22 cellular contexts compared by ENCODE assay signal in the genomic region with DNA sequence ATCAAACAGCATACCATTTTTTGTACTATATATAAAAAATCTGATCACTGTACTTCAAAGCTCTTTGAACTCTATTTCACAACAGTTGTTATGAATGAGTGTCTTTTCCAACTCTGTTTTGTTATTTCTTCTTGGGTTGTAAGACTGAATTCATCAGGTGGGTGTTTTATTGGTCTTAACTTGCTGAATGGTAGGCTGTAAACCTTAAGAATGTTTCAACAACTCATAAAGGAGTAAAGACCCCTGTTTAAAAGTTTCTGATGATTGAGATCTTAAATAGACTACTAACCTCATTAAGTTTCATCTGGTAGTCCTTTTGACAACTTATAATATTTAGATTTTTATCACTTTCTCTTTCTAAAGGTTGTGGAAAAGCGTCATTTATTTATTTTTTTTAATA. TPM values are rescaled to one million over a fixed set of nuclear protein-coding genes. Genes with fewer than 3 reads are reported as not detected.
A peak's percentile ranks its signal among the peaks of the same experiment; 100 is the strongest.
DNase-seq lines count a peak whose midpoint lies in the region; ATAC-seq, FAIRE-seq and TF ChIP-seq lines count a peak whose summit lies in the region.
"Had no signal": no experiment of that assay in that cellular context is flagged by ENCODE, and none has a peak within 500 bp of the region (broad histone marks: within the 10 kb centered on the region; RNA-seq: fewer than 3 reads in every experiment).

No MANE protein-coding gene starts in this region.

- H3K27ac ChIP-seq in A549: no peak overlapping the region
- no peak overlapping the region for H3K27ac ChIP-seq in HUES48 (ENCODE audit: low read depth, low read length)
- H3K27ac ChIP-seq: BLaER1 treated with 17β-estradiol and CSF1 and Interleukin-3, amounts not matched to agents 10 nM and 100 nM had no signal

- no peak for TF ChIP-seq POLR2A in A549 (IDR thresholded peaks at IDR 0.05; ENCODE audit: low read length)

- no peak overlapping the region for H3K27ac Mint-ChIP-seq in mesothelial cell of epicardium
- H3K27ac Mint-ChIP-seq: CD14-positive monocyte; CD4-positive, alpha-beta T cell; CD8-positive, alpha-beta memory T cell; GM23338 had no signal

- H3K27me3 Mint-ChIP-seq in mesothelial cell of epicardium (ENCODE audit: low read depth): no peaks in the 10 kb centered on the region
- H3K27me3 Mint-ChIP-seq: CD4-positive, alpha-beta T cell had no signal

- FAIRE-seq in A549 (lab: Jason Lieb, UNC): peak; percentile 91
- peak; percentile 51 for FAIRE-seq in GM19239 (lab: Jason Lieb, UNC)
- peak; percentile 64 for FAIRE-seq in colon (lab: Jason Lieb, UNC)
- FAIRE-seq: GM12891, GM18507 had no signal

- H3K4me1 Mint-ChIP-seq in mesothelial cell of epicardium: no peaks in the 10 kb centered on the region
- H3K4me1 Mint-ChIP-seq: CD8-positive, alpha-beta memory T cell had no signal

- ATAC-seq in A549 (no peak), GM21515 (IDR thresholded peaks at IDR 0.05; ENCODE audit: unreplicated experiment) (no peak)
- ATAC-seq: GM23338 had no signal

- no peaks in the 10 kb centered on the region for H3K36me3 ChIP-seq in HUES48 (ENCODE audit: control insufficient read depth, insufficient read depth, low read length)
- H3K36me3 ChIP-seq: BE2C; BLaER1 treated with 17β-estradiol and CSF1 and Interleukin-3, amounts not matched to agents 10 nM and 100 nM; HAP-1 had no signal

- no peak for TF ChIP-seq EP300 in A549 (IDR thresholded peaks at IDR 0.05)

- H3K36me3 Mint-ChIP-seq in mesothelial cell of epicardium: no peaks in the 10 kb centered on the region
- H3K36me3 Mint-ChIP-seq: CD14-positive monocyte; CD8-positive, alpha-beta memory T cell had no signal

- CTCF ChIA-PET in A549 (lab: Yijun Ruan, JAX): no interaction called here

- 0 out of 2 replicates have a peak overlapping the region, but pooled peaks have one; percentile 18 for H3K9ac ChIP-seq in HUES48 (ENCODE audit: low read depth, low read length)
- H3K9ac ChIP-seq: BLaER1 treated with 17β-estradiol and CSF1 and Interleukin-3, amounts not matched to agents 10 nM and 100 nM had no signal

- peaks cover 7% of the 10 kb centered on the region; the same call in 2 of the 3 replicates for H3K4me1 ChIP-seq in A549
- peaks cover 13% of the 10 kb centered on the region for H3K4me1 ChIP-seq in HUES48 (ENCODE audit: control insufficient read depth, insufficient read depth, low read length)
- H3K4me1 ChIP-seq: BE2C; BLaER1 treated with 17β-estradiol and CSF1 and Interleukin-3, amounts not matched to agents 10 nM and 100 nM had no signal

- no peak overlapping the region for H3K4me3 ChIP-seq in A549
- H3K4me3 ChIP-seq in HUES48 (ENCODE audit: low read depth, low read length): no peak overlapping the region
- H3K4me3 ChIP-seq: BLaER1 treated with 17β-estradiol and CSF1 and Interleukin-3, amounts not matched to agents 10 nM and 100 nM; GM23338; HAP-1 had no signal

- peaks cover 18% of the 10 kb centered on the region for H3K9me3 Mint-ChIP-seq in mesothelial cell of epicardium
- H3K9me3 Mint-ChIP-seq: CD14-positive monocyte; CD4-positive, alpha-beta T cell; GM23338 had no signal

- POLR2A ChIA-PET in A549 (lab: Yijun Ruan, JAX): no interaction called here

- 70% methylated on average over 1 of the region's 1 CpG for WGBS in A549 (ENCODE audit: missing lambda C conversion rate)

- DNase-seq in A549 (ENCODE audit: low read depth in 1 of 2, low spot score in 1 of 2) (no peak), GM19239 (ENCODE audit: insufficient read length, low spot score) (no peak), activated gamma-delta T cell (lab: John Stamatoyannopoulos, UW) (no peak), mesothelial cell of epicardium (ENCODE audit: low spot score in 2 of 2, unreplicated experiment in 2 of 2) (no peak), NCI-H1417 (lab: John Stamatoyannopoulos, UW) (no peak)
- DNase-seq: ACHN; AML-193; BE2C; CD4-positive, alpha-beta T cell; CD8-positive, alpha-beta memory T cell; DMS53; DMS79 treated with DMSO at 0.1 percent for 48 hours; GF-D8 had no signal

- H3K9me3 ChIP-seq in A549: no peaks in the 10 kb centered on the region
- H3K9me3 ChIP-seq in HUES48 (ENCODE audit: control insufficient read depth, insufficient read depth, low read length): no peaks in the 10 kb centered on the region
- H3K9me3 ChIP-seq: BE2C; BLaER1 treated with 17β-estradiol and CSF1 and Interleukin-3, amounts not matched to agents 10 nM and 100 nM; HAP-1 had no signal

- H3K27me3 ChIP-seq in HUES48 (ENCODE audit: control insufficient read depth, insufficient read depth, low read length): no peaks in the 10 kb centered on the region
- H3K27me3 ChIP-seq: BE2C had no signal

- H3K4me2 ChIP-seq in A549: no peak overlapping the region
- H3K4me2 ChIP-seq: BLaER1 treated with 17β-estradiol and CSF1 and Interleukin-3, amounts not matched to agents 10 nM and 100 nM; GM23338 had no signal

- H3K4me3 Mint-ChIP-seq in mesothelial cell of epicardium: no peak overlapping the region
- H3K4me3 Mint-ChIP-seq: CD14-positive monocyte; CD4-positive, alpha-beta T cell; CD8-positive, alpha-beta memory T cell; GM23338 had no signal

- TF ChIP-seq RAD21 in A549 (conservative IDR thresholded peaks at IDR 0.05 in 1 of 2, IDR thresholded peaks at IDR 0.05 in 1 of 2): no peak

- TF ChIP-seq CTCF in A549 (IDR thresholded peaks at IDR 0.05): no peak
- TF ChIP-seq CTCF in mesothelial cell of epicardium (IDR thresholded peaks at IDR 0.05; ENCODE audit: unreplicated experiment): no peak

TF ChIP-seq in A549, 52 proteins besides CTCF, POLR2A, EP300 and RAD21 (continues in another document):
- TF ChIP-seq CHD4 (IDR thresholded peaks at IDR 0.05; ENCODE audit: borderline replicate concordance) (no peak), CBX2 (IDR thresholded peaks at IDR 0.05; ENCODE audit: borderline replicate concordance, low read depth) (no peak), ZC3H11A (IDR thresholded peaks at IDR 0.05) (no peak), HOXB13 (CRISPR knock-in tag; IDR thresholded peaks at IDR 0.05; ENCODE audit: low read depth) (no peak), HOXB5 (CRISPR knock-in tag; IDR thresholded peaks at IDR 0.05) (no peak), ZFP36 (IDR thresholded peaks at IDR 0.05; ENCODE audit: borderline replicate concordance, partially characterized antibody) (no peak), ESRRA (IDR thresholded peaks at IDR 0.05; ENCODE audit: borderline replicate concordance, low read length) (no peak), JUNB (IDR thresholded peaks at IDR 0.05) (no peak), EHMT2 (IDR thresholded peaks at IDR 0.05; ENCODE audit: low read depth) (no peak), MAZ (IDR thresholded peaks at IDR 0.05; ENCODE audit: borderline replicate concordance, low read depth, low read length) (no peak), ZSCAN20 (CRISPR knock-in tag; IDR thresholded peaks at IDR 0.05) (no peak)
- TF ChIP-seq, protein P1, sequence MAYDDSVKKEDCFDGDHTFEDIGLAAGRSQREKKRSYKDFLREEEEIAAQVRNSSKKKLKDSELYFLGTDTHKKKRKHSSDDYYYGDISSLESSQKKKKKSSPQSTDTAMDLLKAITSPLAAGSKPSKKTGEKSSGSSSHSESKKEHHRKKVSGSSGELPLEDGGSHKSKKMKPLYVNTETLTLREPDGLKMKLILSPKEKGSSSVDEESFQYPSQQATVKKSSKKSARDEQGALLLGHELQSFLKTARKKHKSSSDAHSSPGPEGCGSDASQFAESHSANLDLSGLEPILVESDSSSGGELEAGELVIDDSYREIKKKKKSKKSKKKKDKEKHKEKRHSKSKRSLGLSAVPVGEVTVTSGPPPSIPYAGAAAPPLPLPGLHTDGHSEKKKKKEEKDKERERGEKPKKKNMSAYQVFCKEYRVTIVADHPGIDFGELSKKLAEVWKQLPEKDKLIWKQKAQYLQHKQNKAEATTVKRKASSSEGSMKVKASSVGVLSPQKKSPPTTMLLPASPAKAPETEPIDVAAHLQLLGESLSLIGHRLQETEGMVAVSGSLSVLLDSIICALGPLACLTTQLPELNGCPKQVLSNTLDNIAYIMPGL (CRISPR knock-in tag; IDR thresholded peaks at IDR 0.05; ENCODE audit: borderline replicate concordance): no peak
- TF ChIP-seq, protein P2, sequence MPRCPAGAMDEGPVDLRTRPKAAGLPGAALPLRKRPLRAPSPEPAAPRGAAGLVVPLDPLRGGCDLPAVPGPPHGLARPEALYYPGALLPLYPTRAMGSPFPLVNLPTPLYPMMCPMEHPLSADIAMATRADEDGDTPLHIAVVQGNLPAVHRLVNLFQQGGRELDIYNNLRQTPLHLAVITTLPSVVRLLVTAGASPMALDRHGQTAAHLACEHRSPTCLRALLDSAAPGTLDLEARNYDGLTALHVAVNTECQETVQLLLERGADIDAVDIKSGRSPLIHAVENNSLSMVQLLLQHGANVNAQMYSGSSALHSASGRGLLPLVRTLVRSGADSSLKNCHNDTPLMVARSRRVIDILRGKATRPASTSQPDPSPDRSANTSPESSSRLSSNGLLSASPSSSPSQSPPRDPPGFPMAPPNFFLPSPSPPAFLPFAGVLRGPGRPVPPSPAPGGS (IDR thresholded peaks at IDR 0.05): no peak

RNA-seq across cellular contexts. Expression of gene STAG2, which starts 18.4 kb away (rescaled TPM):
- 67.3 and 92.8 TPM in 2 replicates for polyA plus RNA-seq in A549 (2011; rRNA removed)
- 11.2 and 12.0 TPM in 2 replicates for polyA plus RNA-seq in A549 (2012; cell fraction: cytosol; rRNA removed)
- 7.9 and 10.0 TPM in 2 replicates for polyA plus RNA-seq in A549 (2012; cell fraction: nucleus; rRNA removed)
- polyA plus RNA-seq in A549 (2017; fragmentation: RNase III; extraction: RNeasy Plus Mini Kit Qiagen cat#74134 plus additional on column Dnase treatment): 45.5 to 49.5 TPM (median 46.2 TPM) in 3 replicates
- polyA minus RNA-seq in A549 (2011; rRNA and poly(A)+ RNA removed): 45.4 and 48.3 TPM in 2 replicates
- total RNA-seq in mesothelial cell of epicardium: 57.7 to 67.0 TPM (median 62.8 TPM) in 3 replicates
